In genomic region chr14:99124482-99125104, GRCh38 we compare ENCODE assay signal across 1 cellular context.
TF ChIP-seq lines count a peak whose summit lies in the region.

No MANE protein-coding gene starts in this region.

TF ChIP-seq in GM23338, 12 proteins besides CTCF, POLR2A, EP300 and RAD21 (continued from another document):
- TF ChIP-seq REST (IDR thresholded peaks at IDR 0.05; ENCODE audit: unreplicated experiment), result no peak
- TF ChIP-seq EZH2phosphoT487 (IDR thresholded peaks at IDR 0.05; ENCODE audit: unreplicated experiment), result no peak
- TF ChIP-seq NANOG (IDR thresholded peaks at IDR 0.05; ENCODE audit: borderline replicate concordance), result no peak
- no peak for TF ChIP-seq ZNF114 (CRISPR knock-in tag; IDR thresholded peaks at IDR 0.05)
- no peak for TF ChIP-seq POLR2AphosphoS5 (IDR thresholded peaks at IDR 0.05; ENCODE audit: low read depth)
- TF ChIP-seq ETS1 (IDR thresholded peaks at IDR 0.05), result no peak
- no peak for TF ChIP-seq ZNF331 (CRISPR knock-in tag; IDR thresholded peaks at IDR 0.05; ENCODE audit: low read depth)
- TF ChIP-seq JUNB (IDR thresholded peaks at IDR 0.05; ENCODE audit: unreplicated experiment), result no peak
- no peak for TF ChIP-seq STAT1 (IDR thresholded peaks at IDR 0.05; ENCODE audit: unreplicated experiment)
- no peak for TF ChIP-seq EZH2 (IDR thresholded peaks at IDR 0.05; ENCODE audit: low read depth, unreplicated experiment)
- no peak for TF ChIP-seq ZNF462 (CRISPR knock-in tag; IDR thresholded peaks at IDR 0.05)
